Comparison of ENCODE assay signal across 15 cellular contexts in the genomic region with DNA sequence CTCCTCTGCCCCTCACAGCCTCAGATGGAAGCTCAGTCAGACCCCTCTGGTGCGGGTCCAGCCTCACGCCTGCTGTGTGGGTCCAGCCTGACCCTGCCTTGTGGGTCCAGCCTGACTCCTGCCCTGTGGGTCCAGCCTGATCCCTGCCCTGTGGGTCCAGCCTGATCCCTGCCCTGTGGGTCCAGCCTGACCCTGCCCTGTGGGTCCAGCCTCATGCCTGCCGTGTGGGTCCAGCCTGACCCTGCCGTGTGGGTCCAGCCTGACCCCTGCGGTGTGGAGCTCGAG.
"Had no signal": no experiment of that assay in that cellular context is flagged by ENCODE, and none has a peak within 500 bp of the region (broad histone marks: within the 10 kb centered on the region; RNA-seq: fewer than 3 reads in every experiment).

No MANE protein-coding gene starts in this region.

- H3K27ac ChIP-seq: esophagus squamous epithelium, right lobe of liver, tibial nerve, vagina, VCaP had no signal

- DNase-seq: activated CD4-positive, alpha-beta T cell treated with anti-CD3 and anti-CD28 coated beads, Interleukin-2, amount 50 U/mL, for 1 hour; activated CD4-positive, CD25-positive, alpha-beta regulatory T cell treated with anti-CD3 and anti-CD28 coated beads, Interleukin-2, amount 50 U/mL, for 72 hours; activated T-cell treated with anti-CD3 and anti-CD28 coated beads for 4 hours; effector CD4-positive, alpha-beta T cell; esophagus squamous epithelium; left cardiac atrium; right lobe of liver; stimulated activated CD4-positive, alpha-beta T cell treated with anti-CD3 and anti-CD28 coated beads, Interleukin-4, amount 100 ng/mL, for 4 hours; stimulated activated naive CD4-positive, alpha-beta T cell; SW 1271; T-helper 2 cell had no signal

- H3K4me1 ChIP-seq: esophagus squamous epithelium, right lobe of liver, tibial nerve, vagina had no signal

- H3K36me3 ChIP-seq: esophagus squamous epithelium, right lobe of liver, tibial nerve, vagina had no signal

- H3K9me3 ChIP-seq: esophagus squamous epithelium, right lobe of liver, tibial nerve, vagina had no signal

- H3K4me3 ChIP-seq: esophagus squamous epithelium, right lobe of liver, tibial nerve, vagina had no signal

- FAIRE-seq: bronchial epithelial cell had no signal

- ATAC-seq: left cardiac atrium had no signal

- H3K27me3 ChIP-seq: right lobe of liver, tibial nerve, vagina had no signal
